In the genomic region with DNA sequence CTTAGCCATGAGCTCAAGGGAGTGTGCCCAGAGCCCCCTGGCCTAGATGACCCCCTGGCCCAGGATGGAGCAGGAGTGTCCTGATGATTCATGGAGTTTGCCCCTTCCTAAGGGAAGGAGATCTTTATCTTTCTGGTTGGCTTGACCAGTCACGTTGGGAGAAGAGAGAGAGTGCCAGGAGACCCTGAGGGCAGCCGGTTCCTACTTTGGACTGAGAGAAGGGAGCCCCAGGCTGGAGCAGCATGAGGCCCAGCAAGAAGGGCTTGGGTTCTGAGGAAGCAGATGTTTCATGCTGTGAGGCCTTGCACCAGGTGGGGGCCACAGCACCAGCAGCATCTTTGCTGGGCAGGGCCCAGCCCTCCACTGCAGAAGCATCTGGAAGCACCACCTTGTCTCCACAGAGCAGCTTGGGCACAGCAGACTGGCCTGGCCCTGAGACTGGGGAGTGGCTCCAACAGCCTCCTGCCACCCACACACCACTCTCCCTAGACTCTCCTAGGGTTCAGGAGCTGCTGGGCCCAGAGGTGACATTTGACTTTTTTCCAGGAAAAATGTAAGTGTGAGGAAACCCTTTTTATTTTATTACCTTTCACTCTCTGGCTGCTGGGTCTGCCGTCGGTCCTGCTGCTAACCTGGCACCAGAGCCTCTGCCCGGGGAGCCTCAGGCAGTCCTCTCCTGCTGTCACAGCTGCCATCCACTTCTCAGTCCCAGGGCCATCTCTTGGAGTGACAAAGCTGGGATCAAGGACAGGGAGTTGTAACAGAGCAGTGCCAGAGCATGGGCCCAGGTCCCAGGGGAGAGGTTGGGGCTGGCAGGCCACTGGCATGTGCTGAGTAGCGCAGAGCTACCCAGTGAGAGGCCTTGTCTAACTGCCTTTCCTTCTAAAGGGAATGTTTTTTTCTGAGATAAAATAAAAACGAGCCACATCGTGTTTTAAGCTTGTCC, we compare ENCODE assay signal across 15 cellular contexts. TPM values are rescaled to one million over a fixed set of nuclear protein-coding genes. Genes with fewer than 3 reads are reported as not detected.
DNase-seq lines count a peak whose midpoint lies in the region; ATAC-seq and TF ChIP-seq lines count a peak whose summit lies in the region.
"Had no signal": no experiment of that assay in that cellular context is flagged by ENCODE, and none has a peak within 500 bp of the region (broad histone marks: within the 10 kb centered on the region; RNA-seq: fewer than 3 reads in every experiment).

No MANE protein-coding gene starts in this region.

- peak; percentile 16 for DNase-seq in NCI-H1694 treated with DMSO at 0.1 percent for 48 hours (lab: John Stamatoyannopoulos, UW)
- no peak for DNase-seq in NCI-H1694 (lab: John Stamatoyannopoulos, UW)
- peak; percentile 21 for DNase-seq in GM13976 (ENCODE audit: low spot score)
- DNase-seq in chondrocyte (ENCODE audit: low spot score): peak; percentile 59
- peak; percentile 75 for DNase-seq in osteoblast (ENCODE audit: insufficient read length, low spot score, missing footprints)
- DNase-seq in osteocyte (ENCODE audit: extremely low spot score, unreplicated experiment): no peak
- no peak for DNase-seq in tibial nerve (ENCODE audit: low spot score in 2 of 2)
- DNase-seq: effector memory CD8-positive, alpha-beta T cell; islet precursor cell had no signal

- ATAC-seq in HG03045 (IDR thresholded peaks at IDR 0.05; ENCODE audit: unreplicated experiment): no peak
- ATAC-seq: effector memory CD8-positive, alpha-beta T cell had no signal

- H3K4me3 ChIP-seq in osteoblast (ENCODE audit: insufficient read depth, low read length) (no peak overlapping the region), tibial nerve (no peak overlapping the region)
- H3K4me3 ChIP-seq: gastrocnemius medialis, right lobe of liver had no signal

- H3K27me3 ChIP-seq in osteoblast (ENCODE audit: insufficient read depth, low read length) (peaks cover 3% of the 10 kb centered on the region), tibial nerve (no peaks in the 10 kb centered on the region)
- H3K27me3 ChIP-seq: gastrocnemius medialis, right lobe of liver had no signal

- H3K9me3 ChIP-seq in osteoblast (ENCODE audit: low read depth, low read length) (no peaks in the 10 kb centered on the region), tibial nerve (no peaks in the 10 kb centered on the region)
- H3K9me3 ChIP-seq: gastrocnemius medialis, right lobe of liver had no signal

- H3K36me3 ChIP-seq in osteoblast (ENCODE audit: insufficient read depth, low read length) (no peaks in the 10 kb centered on the region), tibial nerve (peaks cover 0 to 22% (median 0%) of the 10 kb centered on the region in 3 donors)
- H3K36me3 ChIP-seq: gastrocnemius medialis had no signal

- no peaks in the 10 kb centered on the region for H3K79me2 ChIP-seq in osteoblast (ENCODE audit: insufficient read depth, low read length)

- in situ Hi-C loops in GM13976 (cut with MboI; ENCODE audit: low sequenced_read_pairs, unreplicated experiment): no loop called here

- no peaks in the 10 kb centered on the region for H3K27me3 Mint-ChIP-seq in chondrocyte (ENCODE audit: low read depth)
- no peaks in the 10 kb centered on the region for H3K27me3 Mint-ChIP-seq in osteocyte (ENCODE audit: unreplicated experiment)
- H3K27me3 Mint-ChIP-seq: effector memory CD8-positive, alpha-beta T cell had no signal

- H3K27ac ChIP-seq in osteoblast (ENCODE audit: low read depth, low read length) (no peak overlapping the region), tibial nerve (no peak overlapping the region)
- H3K27ac ChIP-seq: 22Rv1, KMS-11, right lobe of liver had no signal

- TF ChIP-seq EP300 in tibial nerve (IDR thresholded peaks at IDR 0.05): no peak

- H3K4me1 Mint-ChIP-seq in chondrocyte (ENCODE audit: low read depth): peaks cover 17% of the 10 kb centered on the region
- peaks cover 20% of the 10 kb centered on the region for H3K4me1 Mint-ChIP-seq in osteocyte (ENCODE audit: unreplicated experiment)

- peaks cover 2% of the 10 kb centered on the region for H3K36me3 Mint-ChIP-seq in chondrocyte (ENCODE audit: low read depth)
- no peaks in the 10 kb centered on the region for H3K36me3 Mint-ChIP-seq in osteocyte (ENCODE audit: unreplicated experiment)

- TF ChIP-seq POLR2A in tibial nerve (IDR thresholded peaks at IDR 0.05): no peak

- no peak overlapping the region for H3K4me2 ChIP-seq in osteoblast (ENCODE audit: insufficient read depth, low read length)
- H3K4me2 ChIP-seq: KMS-11 had no signal

- WGBS in tibial nerve, 2 donors: 75 to 81% methylated on average over 8 of the region's 8 CpGs

- H3K9me3 Mint-ChIP-seq in chondrocyte (ENCODE audit: low read depth) (no peaks in the 10 kb centered on the region), osteocyte (ENCODE audit: unreplicated experiment) (no peaks in the 10 kb centered on the region)
- H3K9me3 Mint-ChIP-seq: effector memory CD8-positive, alpha-beta T cell had no signal

- no peak for TF ChIP-seq CTCF in GM13976 (IDR thresholded peaks at IDR 0.05; ENCODE audit: borderline replicate concordance, control extremely low read depth, extremely low read depth, insufficient read depth, missing control alignments)
- no peak for TF ChIP-seq CTCF in chondrocyte (IDR thresholded peaks at IDR 0.05)
- no peak for TF ChIP-seq CTCF in osteoblast (IDR thresholded peaks at IDR 0.05; ENCODE audit: extremely low read depth, low read depth, low read length)
- TF ChIP-seq CTCF in osteocyte (IDR thresholded peaks at IDR 0.05): no peak
- TF ChIP-seq CTCF in tibial nerve (IDR thresholded peaks at IDR 0.05): no peak

- no peaks in the 10 kb centered on the region for H4K20me1 ChIP-seq in osteoblast (ENCODE audit: insufficient read depth, low read length)

- H3K4me3 Mint-ChIP-seq in chondrocyte (ENCODE audit: unreplicated experiment) (no peak overlapping the region), osteocyte (ENCODE audit: unreplicated experiment) (no peak overlapping the region)
- H3K4me3 Mint-ChIP-seq: effector memory CD8-positive, alpha-beta T cell had no signal

- H3K27ac Mint-ChIP-seq in chondrocyte (ENCODE audit: unreplicated experiment): no peak overlapping the region
- H3K27ac Mint-ChIP-seq in osteocyte (ENCODE audit: unreplicated experiment): no peak overlapping the region

- peaks cover 8% of the 10 kb centered on the region for H3K4me1 ChIP-seq in osteoblast (ENCODE audit: insufficient read depth, low read length)
- H3K4me1 ChIP-seq in tibial nerve: peaks cover 0 to 5% (median 2%) of the 10 kb centered on the region in 4 donors
- H3K4me1 ChIP-seq: right lobe of liver had no signal

- H2AFZ ChIP-seq in osteoblast (ENCODE audit: low read length): no peak overlapping the region

RNA-seq across cellular contexts. Expression of gene ADORA2A, which starts 14.3 kb away (rescaled TPM):
- total RNA-seq in chondrocyte (2.3 to 3.6 TPM (median 2.4 TPM) in 3 replicates), osteoblast (0.72 and 1.2 TPM in 2 replicates), osteocyte (1.6 and 3.5 TPM in 2 replicates), tibial nerve (1 to 10 TPM; 2.6 to 4.2 (median 3.5) TPM)

RNA-seq across cellular contexts. Expression of gene UPB1, which starts 53.5 kb away (rescaled TPM):
- 0.15 to 0.31 TPM (median 0.18 TPM) in 3 replicates for total RNA-seq in chondrocyte
- under 0.01 TPM in 1 of 2 replicates, not detected in the other for total RNA-seq in osteoblast
- not detected in 2 replicates for total RNA-seq in osteocyte
- total RNA-seq in tibial nerve: under 1 TPM in 3 of 4 donors, not detected in 1; 0.44 to 0.98 (median 0.63) TPM
- total RNA-seq: SK-MEL-5 had no signal

Comparison
In these comparisons a context has a peak if more than half of its experiments do, and no peak if none do; other contexts are left out.
1. DNase-seq: peak in NCI-H1694 treated with DMSO at 0.1 percent for 48 hours (single experiment), GM13976 (single experiment), chondrocyte (single experiment) and osteoblast (single experiment); none in NCI-H1694 (single experiment), osteocyte (single experiment) and tibial nerve (0 of 2).